ENCODE assay signal across 8 cellular contexts in genomic region chr2:54558976-54559410, GRCh38.
DNase-seq lines count a peak whose midpoint lies in the region; ATAC-seq and TF ChIP-seq lines count a peak whose summit lies in the region.

No MANE protein-coding gene starts in this region.

- no peaks in the 10 kb centered on the region for H3K9me3 ChIP-seq in gastroesophageal sphincter

- TF ChIP-seq CTCF in gastroesophageal sphincter (IDR thresholded peaks at IDR 0.05) = no peak

- 59 to 86% methylated on average over 1 to 3 of the region's 6 CpGs for WGBS in gastroesophageal sphincter (ENCODE audit: low coverage in 1 of 2), 2 donors

- H3K4me1 ChIP-seq in gastroesophageal sphincter = peaks cover 19 to 89% (median 33%) of the 10 kb centered on the region in 3 donors

- peak; percentile 42 for ATAC-seq in SK-N-SH treated with all-trans-retinoic acid at 6 μM for 48 hours
- ATAC-seq in gastroesophageal sphincter = no peak
- ATAC-seq in GM19395 (IDR thresholded peaks at IDR 0.05; ENCODE audit: unreplicated experiment) = no peak
- ATAC-seq in GM19455 (IDR thresholded peaks at IDR 0.05; ENCODE audit: unreplicated experiment) = no peak

- H3K27me3 Mint-ChIP-seq in T-helper 1 cell treated with Interleukin-12 subunit alpha and Interleukin-12 subunit beta and Interleukin-4 antibody, amounts not matched to agents 30 μg/mL and 1 μg/mL, for 36 hours (ENCODE audit: low read depth) = no peaks in the 10 kb centered on the region

- no peak for TF ChIP-seq POLR2A in gastroesophageal sphincter (IDR thresholded peaks at IDR 0.05)

- H3K27me3 ChIP-seq in gastroesophageal sphincter = no peaks in the 10 kb centered on the region

- H3K9me3 Mint-ChIP-seq in T-helper 1 cell treated with Interleukin-12 subunit alpha and Interleukin-12 subunit beta and Interleukin-4 antibody, amounts not matched to agents 30 μg/mL and 1 μg/mL, for 36 hours = no peaks in the 10 kb centered on the region

- peak overlapping the region; percentile 90 for H3K4me3 Mint-ChIP-seq in T-helper 1 cell treated with Interleukin-12 subunit alpha and Interleukin-12 subunit beta and Interleukin-4 antibody, amounts not matched to agents 30 μg/mL and 1 μg/mL, for 36 hours

- peaks cover 24% of the 10 kb centered on the region for H3K36me3 Mint-ChIP-seq in T-helper 1 cell treated with Interleukin-12 subunit alpha and Interleukin-12 subunit beta and Interleukin-4 antibody, amounts not matched to agents 30 μg/mL and 1 μg/mL, for 36 hours (ENCODE audit: low read depth)

- H3K36me3 ChIP-seq in gastroesophageal sphincter = no peaks in the 10 kb centered on the region

- H3K4me1 Mint-ChIP-seq in T-helper 1 cell treated with Interleukin-12 subunit alpha and Interleukin-12 subunit beta and Interleukin-4 antibody, amounts not matched to agents 30 μg/mL and 1 μg/mL, for 36 hours (ENCODE audit: low read depth) = peaks cover 43% of the 10 kb centered on the region

- peak overlapping the region; percentile 87 for H3K27ac Mint-ChIP-seq in T-helper 1 cell treated with Interleukin-12 subunit alpha and Interleukin-12 subunit beta and Interleukin-4 antibody, amounts not matched to agents 30 μg/mL and 1 μg/mL, for 36 hours

- DNase-seq in T-helper 1 cell = no peak
- DNase-seq in skeletal muscle cell (ENCODE audit: low read depth) = no peak
- no peak for DNase-seq in effector CD4-positive, alpha-beta T cell

- H3K4me3 ChIP-seq in gastroesophageal sphincter (peak overlapping the region; percentile 33 to 56), skeletal muscle cell (ENCODE audit: low read depth, low read length) (peak overlapping the region; percentile 52)

- H3K27ac ChIP-seq in gastroesophageal sphincter = peak overlapping the region; percentile 41 to 92 (median 87)

- TF ChIP-seq EP300 in gastroesophageal sphincter (IDR thresholded peaks at IDR 0.05) = no peak

TF ChIP-seq in SK-N-SH treated with all-trans-retinoic acid at 6 μM for 48 hours, 23 proteins besides CTCF, POLR2A, EP300 and RAD21:
- TF ChIP-seq TCF4 (CRISPR knock-in tag; IDR thresholded peaks at IDR 0.05; ENCODE audit: borderline replicate concordance) = no peak
- no peak for TF ChIP-seq RARB (CRISPR knock-in tag; IDR thresholded peaks at IDR 0.05)
- no peak for TF ChIP-seq ZFP3 (CRISPR knock-in tag; IDR thresholded peaks at IDR 0.05)
- TF ChIP-seq OSR1 (CRISPR knock-in tag; IDR thresholded peaks at IDR 0.05) = no peak
- no peak for TF ChIP-seq CREB5 (CRISPR knock-in tag; IDR thresholded peaks at IDR 0.05; ENCODE audit: low read depth)
- TF ChIP-seq PATZ1 (CRISPR knock-in tag; IDR thresholded peaks at IDR 0.05; ENCODE audit: borderline replicate concordance) = no peak
- no peak for TF ChIP-seq POU6F1 (CRISPR knock-in tag; IDR thresholded peaks at IDR 0.05; ENCODE audit: borderline replicate concordance, low read depth)
- no peak for TF ChIP-seq ESRRG (CRISPR knock-in tag; IDR thresholded peaks at IDR 0.05)
- no peak for TF ChIP-seq PPARA (CRISPR knock-in tag; IDR thresholded peaks at IDR 0.05; ENCODE audit: borderline replicate concordance)
- no peak for TF ChIP-seq ZFP30 (CRISPR knock-in tag; IDR thresholded peaks at IDR 0.05)
- TF ChIP-seq BACH2 (CRISPR knock-in tag; IDR thresholded peaks at IDR 0.05; ENCODE audit: borderline replicate concordance) = no peak
- TF ChIP-seq ZC3H10 (CRISPR knock-in tag; IDR thresholded peaks at IDR 0.05) = no peak
